Comparison of ENCODE assay signal across 26 cellular contexts in genomic region chr20:61573415-61574305, GRCh38.
"Had no signal": no experiment of that assay in that cellular context is flagged by ENCODE, and none has a peak within 500 bp of the region (broad histone marks: within the 10 kb centered on the region; RNA-seq: fewer than 3 reads in every experiment).

No MANE protein-coding gene starts in this region.

- H3K9me3 ChIP-seq: MG63, SJSA1 had no signal

- H3K36me3 ChIP-seq: brain microvascular endothelial cell, MG63, SJSA1 had no signal

- H3K4me3 ChIP-seq: MG63, SJSA1 had no signal

- DNase-seq: activated CD4-positive, alpha-beta T cell treated with anti-CD3 and anti-CD28 coated beads, Interleukin-2, amount 10 ng/mL, durations not matched to agents 24 days and 14 days; activated CD4-positive, alpha-beta T cell treated with anti-CD3 and anti-CD28 coated beads, Interleukin-2, amount 50 U/mL, for 4 hours; activated CD8-positive, alpha-beta T cell treated with anti-CD3 and anti-CD28 coated beads for 36 hours; activated effector memory CD4-positive, alpha-beta T cell treated with anti-CD3 and anti-CD28 coated beads, Interleukin-2, amount 50 U/mL, for 16 hours; activated naive CD4-positive, alpha-beta T cell; activated naive CD4-positive, alpha-beta T cell treated with anti-CD3 and anti-CD28 coated beads, Interleukin-2, amount 50 U/mL, for 16 hours; activated naive CD8-positive, alpha-beta T cell treated with anti-CD3 and anti-CD28 coated beads for 36 hours; activated T-cell treated with anti-CD3 and anti-CD28 coated beads, Interleukin-2, amount 50 U/mL, for 1 hour; activated T-cell treated with anti-CD3 and anti-CD28 coated beads, Interleukin-2, amount 50 U/mL, for 72 hours; amniotic stem cell; brain microvascular endothelial cell; central memory CD4-positive, alpha-beta T cell; Kasumi-1; KG1; MG63; NCI-H1048; NCI-H1105 treated with DMSO at 0.1 percent for 48 hours; NCI-H1436; NCI-H1694; NCI-H1930; NCI-H345; NCI-H524 treated with DMSO at 0.1 percent for 48 hours; SHP77 had no signal

- H3K27me3 ChIP-seq: brain microvascular endothelial cell had no signal

- ATAC-seq: activated CD8-positive, alpha-beta T cell treated with anti-CD3 and anti-CD28 coated beads for 36 hours; activated T-cell treated with anti-CD3 and anti-CD28 coated beads, Interleukin-2, amount 50 U/mL, for 72 hours; activated T-helper 17 cell treated with anti-CD3 and anti-CD28 coated beads, Interleukin-2, amount 50 U/mL, for 72 hours; Panc1 had no signal

- H3K27ac ChIP-seq: brain microvascular endothelial cell, SJSA1 had no signal
